ENCODE assay signal across 16 cellular contexts in genomic region chr6:134722996-134723871, GRCh38.
DNase-seq lines count a peak whose midpoint lies in the region; FAIRE-seq and TF ChIP-seq lines count a peak whose summit lies in the region.
"Had no signal": no experiment of that assay in that cellular context is flagged by ENCODE, and none has a peak within 500 bp of the region (broad histone marks: within the 10 kb centered on the region; RNA-seq: fewer than 3 reads in every experiment).

No MANE protein-coding gene starts in this region.

- H3K4me1 ChIP-seq in endothelial cell of umbilical vein (ENCODE audit: control insufficient read depth, extremely low read depth, insufficient read depth, low read length) (peaks cover 37% of the 10 kb centered on the region), Peyer's patch (peaks cover 0 to 13% (median 0%) of the 10 kb centered on the region in 4 donors), ovary (ENCODE audit: insufficient read depth) (peaks cover 19% of the 10 kb centered on the region)

- no peak overlapping the region for H3K4me2 ChIP-seq in endothelial cell of umbilical vein (ENCODE audit: insufficient read depth, low read length)

- no peak overlapping the region for H2AFZ ChIP-seq in endothelial cell of umbilical vein (ENCODE audit: low read depth, low read length)

- peaks cover 55% of the 10 kb centered on the region for H3K4me1 Mint-ChIP-seq in mesothelial cell of epicardium

- no peaks in the 10 kb centered on the region for H3K27me3 ChIP-seq in endothelial cell of umbilical vein (ENCODE audit: control insufficient read depth in 2 of 2, insufficient read depth in 2 of 2, low read length in 2 of 2)
- H3K27me3 ChIP-seq in Peyer's patch: no peaks in the 10 kb centered on the region
- H3K27me3 ChIP-seq in ovary: no peaks in the 10 kb centered on the region
- H3K27me3 ChIP-seq: adrenal gland, esophagus squamous epithelium had no signal

- CTCF ChIA-PET in endothelial cell of umbilical vein (lab: Charles Lee): interaction anchor here (0.7 to 1.1 kb wide), 2 partner anchors 11 to 82 kb away, joined by 3 to 4 read pairs; no protein-coding TSS in a partner anchor

- H3K27me3 Mint-ChIP-seq in mesothelial cell of epicardium (ENCODE audit: low read depth): no peaks in the 10 kb centered on the region

- no peak for FAIRE-seq in endothelial cell of umbilical vein (lab: Jason Lieb, UNC)

- no peak for TF ChIP-seq EP300 in ovary (IDR thresholded peaks at IDR 0.05)

- H4K20me1 ChIP-seq in endothelial cell of umbilical vein (replicated peaks; ENCODE audit: control insufficient read depth, extremely low read depth, insufficient read depth, low read length): no peaks in the 10 kb centered on the region

- H3K4me3 ChIP-seq in endothelial cell of umbilical vein (replicated peaks in 1 of 3; ENCODE audit: insufficient read depth in 1 of 3, low read depth in 1 of 3, low read length in 3 of 3) (no peak overlapping the region), Peyer's patch (no peak overlapping the region), ovary (no peak overlapping the region)
- H3K4me3 ChIP-seq: adrenal gland, esophagus squamous epithelium had no signal

- WGBS in ovary, 3 donors: 42 to 51% (median 50%) methylated on average over 3 of the region's 3 CpGs

- H3K36me3 Mint-ChIP-seq in mesothelial cell of epicardium: no peaks in the 10 kb centered on the region

- H3K9me3 ChIP-seq in endothelial cell of umbilical vein (replicated peaks; ENCODE audit: control insufficient read depth, insufficient read depth, low read length) (no peaks in the 10 kb centered on the region), Peyer's patch (no peaks in the 10 kb centered on the region), ovary (no peaks in the 10 kb centered on the region)
- H3K9me3 ChIP-seq: adrenal gland, esophagus squamous epithelium had no signal

- no peak overlapping the region for H3K9ac ChIP-seq in endothelial cell of umbilical vein (replicated peaks; ENCODE audit: extremely low read depth, insufficient read depth, low read length)

- H3K27ac Mint-ChIP-seq in mesothelial cell of epicardium: peak overlapping the region; percentile 74
- H3K27ac Mint-ChIP-seq: activated T-cell treated with anti-CD3 and anti-CD28 coated beads, Interleukin-2, amount 50 U/mL, for 72 hours had no signal

- H3K9me1 ChIP-seq in endothelial cell of umbilical vein (replicated peaks; ENCODE audit: control insufficient read depth, extremely low read depth, insufficient read depth, low read length): no peaks in the 10 kb centered on the region

- TF ChIP-seq POLR2A in endothelial cell of umbilical vein (IDR thresholded peaks at IDR 0.05; ENCODE audit: low read depth, low read length) (no peak), Peyer's patch (IDR thresholded peaks at IDR 0.05) (no peak), ovary (IDR thresholded peaks at IDR 0.05) (no peak)

- H3K27ac ChIP-seq in endothelial cell of umbilical vein (ENCODE audit: insufficient read depth, low read depth, low read length) (no peak overlapping the region), Peyer's patch (no peak overlapping the region), ovary (peak overlapping the region in 1 of 2 donors; percentile 20)

- POLR2A ChIA-PET in endothelial cell of umbilical vein (lab: Charles Lee): no interaction called here

- no peak for TF ChIP-seq CTCF in endothelial cell of umbilical vein (IDR thresholded peaks at IDR 0.05; ENCODE audit: extremely low read depth in 1 of 2, insufficient read depth in 1 of 2, low read depth in 1 of 2, low read length in 2 of 2)
- no peak for TF ChIP-seq CTCF in mesothelial cell of epicardium (IDR thresholded peaks at IDR 0.05; ENCODE audit: unreplicated experiment)
- no peak for TF ChIP-seq CTCF in Peyer's patch (IDR thresholded peaks at IDR 0.05)
- no peak for TF ChIP-seq CTCF in ovary (IDR thresholded peaks at IDR 0.05)

- intact Hi-C loops in endothelial cell of umbilical vein (cut with micrococcal nuclease): loop anchor here (5.0 kb wide), 1 partner anchor 426 kb away; no protein-coding TSS in a partner anchor
- intact Hi-C loops in ovary (cut with DNase I): no loop called here

- no TSS peak for BruUV-seq in endothelial cell of umbilical vein (replicated peaks; lab: Mats Ljungman, UMichigan)

- in situ Hi-C loops in Caki2 (cut with HindIII; ENCODE audit: low pct_unique_long_range_greater_than_20kb, low sequenced_read_pairs): no loop called here

- H3K9me3 Mint-ChIP-seq in mesothelial cell of epicardium: no peaks in the 10 kb centered on the region
- H3K9me3 Mint-ChIP-seq: activated T-cell treated with anti-CD3 and anti-CD28 coated beads, Interleukin-2, amount 50 U/mL, for 72 hours had no signal

- dilution Hi-C loops in endothelial cell of umbilical vein (cut with MboI; ENCODE audit: extremely low pct_ligation_motif_present, low sequenced_read_pairs): no loop called here

- H3K36me3 ChIP-seq in endothelial cell of umbilical vein (ENCODE audit: control insufficient read depth in 2 of 2, extremely low read depth in 1 of 2, insufficient read depth in 2 of 2, low read length in 2 of 2): no peaks in the 10 kb centered on the region
- H3K36me3 ChIP-seq in Peyer's patch: no peaks in the 10 kb centered on the region
- H3K36me3 ChIP-seq in ovary: no peaks in the 10 kb centered on the region
- H3K36me3 ChIP-seq: adrenal gland, esophagus squamous epithelium had no signal

- no peaks in the 10 kb centered on the region for H3K79me2 ChIP-seq in endothelial cell of umbilical vein (ENCODE audit: control insufficient read depth, insufficient read depth, low read length)

- no peak overlapping the region for H3K4me3 Mint-ChIP-seq in mesothelial cell of epicardium
- H3K4me3 Mint-ChIP-seq: activated T-cell treated with anti-CD3 and anti-CD28 coated beads, Interleukin-2, amount 50 U/mL, for 72 hours had no signal

- peak; percentile 61 for DNase-seq in Caki2 (ENCODE audit: low read depth)
- DNase-seq in NCI-H1417 treated with DMSO at 0.1 percent for 48 hours (lab: John Stamatoyannopoulos, UW): peak; percentile 44
- peak; percentile 28 for DNase-seq in endothelial cell of umbilical vein (ENCODE audit: low read depth, low spot score)
- no peak for DNase-seq in mesothelial cell of epicardium (ENCODE audit: low spot score in 2 of 2, unreplicated experiment in 2 of 2)
- DNase-seq in Peyer's patch: no peak
- no peak for DNase-seq in ovary
- DNase-seq in AG08395 (ENCODE audit: low spot score): no peak
- DNase-seq in NCI-H510A treated with DMSO at 0.1 percent for 48 hours (lab: John Stamatoyannopoulos, UW): no peak
- DNase-seq: activated T-cell treated with anti-CD3 and anti-CD28 coated beads, Interleukin-2, amount 50 U/mL, for 72 hours; cortex of kidney; DMS53; esophagus squamous epithelium; NCI-H1694; NCI-H82; T1000 had no signal

TF ChIP-seq in endothelial cell of umbilical vein, 7 proteins besides CTCF, POLR2A, EP300 and RAD21:
- no peak for TF ChIP-seq MAX (IDR thresholded peaks at IDR 0.05; ENCODE audit: insufficient read depth, insufficient read length)
- TF ChIP-seq MYC (IDR thresholded peaks at IDR 0.05; ENCODE audit: low read depth, low read length): no peak
- no peak for TF ChIP-seq FOS (IDR thresholded peaks at IDR 0.05; ENCODE audit: borderline replicate concordance, insufficient read depth, low read length)
- no peak for TF ChIP-seq JUN (IDR thresholded peaks at IDR 0.05; ENCODE audit: borderline replicate concordance, insufficient read depth, insufficient read length, low read depth)
- TF ChIP-seq EZH2 (IDR thresholded peaks at IDR 0.05; ENCODE audit: borderline replicate concordance, low read depth, low read length, severe bottlenecking): no peak
- TF ChIP-seq GATA2 (IDR thresholded peaks at IDR 0.05; ENCODE audit: insufficient read depth, insufficient read length, low read depth, low read length): no peak
- TF ChIP-seq POLR2AphosphoS5 (IDR thresholded peaks at IDR 0.05; ENCODE audit: insufficient read depth, low read depth, low read length): no peak

Comparison
In these comparisons a context has a peak if more than half of its experiments do, and no peak if none do; other contexts are left out.
1. DNase-seq: peak in Caki2 (single experiment), NCI-H1417 treated with DMSO at 0.1 percent for 48 hours (single experiment) and endothelial cell of umbilical vein (single experiment); none in mesothelial cell of epicardium (0 of 2), Peyer's patch (0 of 3), ovary (0 of 5), AG08395 (single experiment) and NCI-H510A treated with DMSO at 0.1 percent for 48 hours (single experiment).